Comparison of ENCODE assay signal across 29 cellular contexts in genomic region chr9:98425079-98425478, GRCh38.
"Had no signal": no experiment of that assay in that cellular context is flagged by ENCODE, and none has a peak within 500 bp of the region (broad histone marks: within the 10 kb centered on the region; RNA-seq: fewer than 3 reads in every experiment).

No MANE protein-coding gene starts in this region.

- H3K4me1 Mint-ChIP-seq: stimulated activated effector memory CD8-positive, alpha-beta T cell treated with anti-CD3 and anti-CD28 coated beads, Interleukin-12 subunit alpha, Interleukin-12 subunit beta, amount 100 ng/mL, for 72 hours; stimulated activated memory B cell treated with anti-CD40 and anti-IgM and Interleukin-4, amounts not matched to agents 10 μg/mL and 1 μg/mL and 100 μg/mL, for 72 hours; stimulated activated naive B cell treated with anti-CD40 and anti-IgM and Interleukin-4, amounts not matched to agents 10 μg/mL and 1 μg/mL and 100 μg/mL, for 72 hours; stimulated activated naive CD8-positive, alpha-beta T cell treated with anti-CD3 and anti-CD28 coated beads, Interleukin-15, amount 100 ng/mL, for 72 hours had no signal

- H3K27me3 ChIP-seq: stomach, suprapubic skin, testis, thyroid gland, tibial artery, tibial nerve, transverse colon, upper lobe of left lung, upper lobe of right lung, uterus, vagina had no signal

- H3K27ac ChIP-seq: stomach, suprapubic skin, testis, thoracic aorta, thyroid gland, tibial artery, tibial nerve, transverse colon, upper lobe of left lung, upper lobe of right lung, uterus, vagina had no signal

- FAIRE-seq: urothelium cell line had no signal

- H3K4me1 ChIP-seq: stomach, suprapubic skin, testis, tibial artery, transverse colon, uterus, vagina had no signal

- ATAC-seq: stimulated activated effector memory CD8-positive, alpha-beta T cell treated with anti-CD3 and anti-CD28 coated beads, Interleukin-12 subunit alpha, Interleukin-12 subunit beta, amount 100 ng/mL, for 72 hours; stimulated activated memory B cell treated with anti-CD40 and anti-IgM and Interleukin-4, amounts not matched to agents 10 μg/mL and 1 μg/mL and 100 μg/mL, for 72 hours; stimulated activated naive B cell treated with anti-CD40 and anti-IgM and Interleukin-4, amounts not matched to agents 10 μg/mL and 1 μg/mL and 100 μg/mL, for 72 hours; stimulated activated naive CD8-positive, alpha-beta T cell treated with anti-CD3 and anti-CD28 coated beads, Interleukin-15, amount 100 ng/mL, for 72 hours; stimulated activated naive CD8-positive, alpha-beta T cell treated with anti-CD3 and anti-CD28 coated beads, Interleukin-15, Interleukin-2, amounts not matched to agents 100 U/mL and 50 U/mL, for 24 hours; upper lobe of right lung had no signal

- DNase-seq: stimulated activated CD4-positive, alpha-beta T cell treated with anti-CD3 and anti-CD28 coated beads, Interleukin-2, amount 100 ng/mL, for 48 hours; stimulated activated CD4-positive, alpha-beta T cell treated with anti-CD3 and anti-CD28 coated beads, Interleukin-4, amount 100 ng/mL, for 1 hour; stimulated activated CD4-positive, alpha-beta T cell treated with anti-CD3 and anti-CD28 coated beads, Interleukin-4, amount 100 ng/mL, for 24 hours; stimulated activated CD4-positive, alpha-beta T cell treated with anti-CD3 and anti-CD28 coated beads, Interleukin-4, amount 100 ng/mL, for 4 hours; stimulated activated CD8-positive, alpha-beta memory T cell treated with anti-CD3 and anti-CD28 coated beads, Interleukin-4, amount 100 ng/mL, for 48 hours; stimulated activated naive B cell treated with anti-CD40 and anti-IgM and Interleukin-4, amounts not matched to agents 10 μg/mL and 1 μg/mL and 100 μg/mL, for 72 hours; stimulated activated naive CD4-positive, alpha-beta T cell; stimulated activated naive CD4-positive, alpha-beta T cell treated with Interleukin-2 at 50 U/mL for 16 hours; stimulated activated naive CD8-positive, alpha-beta T cell treated with anti-CD3 and anti-CD28 coated beads, Interleukin-15, amount 100 ng/mL, for 72 hours; stimulated activated naive CD8-positive, alpha-beta T cell treated with anti-CD3 and anti-CD28 coated beads, Interleukin-15, Interleukin-2, amounts not matched to agents 100 U/mL and 50 U/mL, for 24 hours; stomach; substantia nigra; testis; thyroid gland; tibial artery; transverse colon; trophoblast cell; upper lobe of left lung; upper lobe of right lung; uterus had no signal

- H3K36me3 ChIP-seq: stomach, suprapubic skin, thoracic aorta, thyroid gland, tibial artery, tibial nerve, transverse colon, upper lobe of left lung, upper lobe of right lung, uterus, vagina had no signal

- H3K4me3 Mint-ChIP-seq: stimulated activated effector memory CD8-positive, alpha-beta T cell treated with anti-CD3 and anti-CD28 coated beads, Interleukin-12 subunit alpha, Interleukin-12 subunit beta, amount 100 ng/mL, for 72 hours; stimulated activated memory B cell treated with anti-CD40 and anti-IgM and Interleukin-4, amounts not matched to agents 10 μg/mL and 1 μg/mL and 100 μg/mL, for 72 hours; stimulated activated naive B cell treated with anti-CD40 and anti-IgM and Interleukin-4, amounts not matched to agents 10 μg/mL and 1 μg/mL and 100 μg/mL, for 72 hours; stimulated activated naive CD8-positive, alpha-beta T cell treated with anti-CD3 and anti-CD28 coated beads, Interleukin-15, amount 100 ng/mL, for 72 hours; stimulated activated naive CD8-positive, alpha-beta T cell treated with anti-CD3 and anti-CD28 coated beads, Interleukin-15, Interleukin-2, amounts not matched to agents 100 ng/mL and 50 ng/mL, for 24 hours; type B pancreatic cell had no signal

- H3K27ac Mint-ChIP-seq: stimulated activated effector memory CD8-positive, alpha-beta T cell treated with anti-CD3 and anti-CD28 coated beads, Interleukin-12 subunit alpha, Interleukin-12 subunit beta, amount 100 ng/mL, for 72 hours; stimulated activated memory B cell treated with anti-CD40 and anti-IgM and Interleukin-4, amounts not matched to agents 10 μg/mL and 1 μg/mL and 100 μg/mL, for 72 hours; stimulated activated naive B cell treated with anti-CD40 and anti-IgM and Interleukin-4, amounts not matched to agents 10 μg/mL and 1 μg/mL and 100 μg/mL, for 72 hours; stimulated activated naive CD8-positive, alpha-beta T cell treated with anti-CD3 and anti-CD28 coated beads, Interleukin-15, amount 100 ng/mL, for 72 hours; stimulated activated naive CD8-positive, alpha-beta T cell treated with anti-CD3 and anti-CD28 coated beads, Interleukin-15, Interleukin-2, amounts not matched to agents 100 ng/mL and 50 ng/mL, for 24 hours; type B pancreatic cell had no signal

- H3K9me3 Mint-ChIP-seq: stimulated activated naive CD8-positive, alpha-beta T cell treated with anti-CD3 and anti-CD28 coated beads, Interleukin-15, amount 100 ng/mL, for 72 hours; stimulated activated naive CD8-positive, alpha-beta T cell treated with anti-CD3 and anti-CD28 coated beads, Interleukin-15, Interleukin-2, amounts not matched to agents 100 ng/mL and 50 ng/mL, for 24 hours; type B pancreatic cell had no signal

- H3K27me3 Mint-ChIP-seq: stimulated activated naive B cell treated with anti-CD40 and anti-IgM and Interleukin-4, amounts not matched to agents 10 μg/mL and 1 μg/mL and 100 μg/mL, for 72 hours; type B pancreatic cell had no signal

- H3K4me3 ChIP-seq: stomach, suprapubic skin, testis, thoracic aorta, thyroid gland, tibial artery, tibial nerve, transverse colon, upper lobe of left lung, upper lobe of right lung, uterus, vagina had no signal

- H3K9me3 ChIP-seq: stomach, suprapubic skin, testis, thoracic aorta, thyroid gland, tibial artery, tibial nerve, transverse colon, upper lobe of left lung, upper lobe of right lung, uterus, vagina had no signal

- H3K36me3 Mint-ChIP-seq: stimulated activated effector memory CD8-positive, alpha-beta T cell treated with anti-CD3 and anti-CD28 coated beads, Interleukin-12 subunit alpha, Interleukin-12 subunit beta, amount 100 ng/mL, for 72 hours; stimulated activated memory B cell treated with anti-CD40 and anti-IgM and Interleukin-4, amounts not matched to agents 10 μg/mL and 1 μg/mL and 100 μg/mL, for 72 hours; stimulated activated naive B cell treated with anti-CD40 and anti-IgM and Interleukin-4, amounts not matched to agents 10 μg/mL and 1 μg/mL and 100 μg/mL, for 72 hours; type B pancreatic cell had no signal
